In genomic region chrX:7746861-7747260, GRCh38 we compare ENCODE assay signal across 19 cellular contexts.
DNase-seq lines count a peak whose midpoint lies in the region; TF ChIP-seq lines count a peak whose summit lies in the region.
"Had no signal": no experiment of that assay in that cellular context is flagged by ENCODE, and none has a peak within 500 bp of the region (broad histone marks: within the 10 kb centered on the region; RNA-seq: fewer than 3 reads in every experiment).

No MANE protein-coding gene starts in this region.

- H3K4me3 ChIP-seq in AG10803 (ENCODE audit: low read length) (no peak overlapping the region), MG63 (no peak overlapping the region), epithelial cell of esophagus (ENCODE audit: low read length) (no peak overlapping the region)
- H3K4me3 ChIP-seq: A549 had no signal

- H3K36me3 ChIP-seq in MG63, result no peaks in the 10 kb centered on the region

- H3K27me3 ChIP-seq in MG63, result no peaks in the 10 kb centered on the region

- no peaks in the 10 kb centered on the region for H3K9me3 ChIP-seq in MG63
- H3K9me3 ChIP-seq: A549 had no signal

- DNase-seq in AG10803 (ENCODE audit: low read depth), result peak; percentile 0
- peak; percentile 86 for DNase-seq in MG63
- peak; percentile 0 for DNase-seq in epithelial cell of esophagus (ENCODE audit: low read depth)
- DNase-seq in kidney tubule cell (ENCODE audit: low spot score), result peak; percentile 6
- no peak for DNase-seq in T1000 (lab: John Stamatoyannopoulos, UW)
- no peak for DNase-seq in activated CD8-positive, alpha-beta memory T cell treated with anti-CD3 and anti-CD28 coated beads, Interleukin-2, amount 50 U/mL, for 48 hours
- no peak for DNase-seq in GM19240 (ENCODE audit: insufficient read length, low spot score)
- DNase-seq in ecto neural progenitor cell (ENCODE audit: low spot score), result no peak
- DNase-seq: CD4-positive, alpha-beta memory T cell; DMS79; GF-D8; H9; Karpas-422; NCI-H1417; NCI-H2029; NCI-H510A; NCI-H82; SHP77 treated with DMSO at 0.1 percent for 48 hours had no signal

- no peak for TF ChIP-seq CTCF in AG10803 (conservative IDR thresholded peaks at IDR 0.05; ENCODE audit: low read length)
- no peak for TF ChIP-seq CTCF in epithelial cell of esophagus (IDR thresholded peaks at IDR 0.05; ENCODE audit: insufficient read depth, low read depth, low read length, missing control alignments)

Comparison
In these comparisons a context has a peak if more than half of its experiments do, and no peak if none do; other contexts are left out.
1. DNase-seq: peak in AG10803 (single experiment), MG63 (single experiment), epithelial cell of esophagus (single experiment) and kidney tubule cell (single experiment); none in T1000 (single experiment), activated CD8-positive, alpha-beta memory T cell treated with anti-CD3 and anti-CD28 coated beads, Interleukin-2, amount 50 U/mL, for 48 hours (single experiment), GM19240 (single experiment) and ecto neural progenitor cell (single experiment).